ENCODE assay signal across 21 cellular contexts in the genomic region with DNA sequence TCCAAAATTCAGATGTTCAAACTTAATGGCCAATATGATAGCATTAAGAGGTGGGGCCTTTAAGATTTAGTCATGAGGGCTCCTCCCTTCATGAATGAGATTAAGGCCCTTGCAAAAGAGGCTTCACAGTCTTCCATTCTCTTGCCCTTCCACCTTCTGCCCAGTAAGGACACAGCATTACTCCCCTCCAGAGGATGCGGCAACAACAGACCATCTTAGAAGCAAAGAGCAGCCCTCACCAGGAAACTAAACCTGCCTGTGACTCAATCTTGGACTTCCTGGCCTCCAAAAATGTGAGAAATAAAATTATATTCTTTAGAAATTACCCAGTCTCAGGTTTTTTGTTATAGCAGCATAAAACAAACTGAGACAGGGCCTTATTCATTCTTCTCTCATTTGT.
"Had no signal": no experiment of that assay in that cellular context is flagged by ENCODE, and none has a peak within 500 bp of the region (broad histone marks: within the 10 kb centered on the region; RNA-seq: fewer than 3 reads in every experiment).

No MANE protein-coding gene starts in this region.

- H3K9me3 ChIP-seq: colonic mucosa, gastrocnemius medialis, left lung, transverse colon, uterus had no signal

- H3K9me3 Mint-ChIP-seq: activated T-cell treated with anti-CD3 and anti-CD28 coated beads, Interleukin-2, amount 50 U/mL, for 72 hours had no signal

- H3K4me3 ChIP-seq: colonic mucosa, gastrocnemius medialis, left lung, transverse colon, uterus had no signal

- H3K4me1 ChIP-seq: colonic mucosa, uterus had no signal

- H3K4me3 Mint-ChIP-seq: activated B cell treated with CpG ODN at 0.5 μM for 24 hours; activated T-cell treated with anti-CD3 and anti-CD28 coated beads, Interleukin-2, amount 50 U/mL, for 72 hours had no signal

- H3K27me3 Mint-ChIP-seq: activated B cell treated with CpG ODN at 0.5 μM for 24 hours, progenitor cell of endocrine pancreas had no signal

- DNase-seq: activated B cell treated with CpG ODN at 0.5 μM for 24 hours; activated CD4-positive, alpha-beta T cell treated with anti-CD3 and anti-CD28 coated beads for 48 hours; activated effector memory CD4-positive, alpha-beta T cell treated with anti-CD3 and anti-CD28 coated beads, Interleukin-2, amount 50 U/mL, for 16 hours; activated T-cell treated with anti-CD3 and anti-CD28 coated beads, Interleukin-2, amount 50 U/mL, for 72 hours; amniotic stem cell; caudate nucleus; colonic mucosa; gastrocnemius medialis; head of caudate nucleus; left lung; midbrain; occipital lobe; stimulated activated CD4-positive, alpha-beta T cell treated with anti-CD3 and anti-CD28 coated beads, Interleukin-12 subunit alpha, Interleukin-12 subunit beta, amount 100 ng/mL, for 4 hours; stimulated activated CD4-positive, alpha-beta T cell treated with anti-CD3 and anti-CD28 coated beads, Interleukin-1b, Interleukin-23, amount 100 ng/mL, for 48 hours; stimulated activated CD8-positive, alpha-beta memory T cell treated with anti-CD3 and anti-CD28 coated beads, Interleukin-4, amount 100 ng/mL, for 48 hours; stimulated activated naive CD4-positive, alpha-beta T cell treated with Interleukin-2 at 50 U/mL for 16 hours; SW 1271; transverse colon; uterus had no signal

- H3K27ac ChIP-seq: colonic mucosa, gastrocnemius medialis, left lung, transverse colon, uterus had no signal

- H3K27me3 ChIP-seq: colonic mucosa, gastrocnemius medialis, left lung, transverse colon, uterus had no signal

- H3K36me3 ChIP-seq: colonic mucosa, gastrocnemius medialis, left lung, transverse colon, uterus had no signal

- ATAC-seq: activated naive CD4-positive, alpha-beta T cell treated with anti-CD3 and anti-CD28 coated beads, Interleukin-2, amount 50 U/mL, for 72 hours; activated T-cell treated with anti-CD3 and anti-CD28 coated beads, Interleukin-2, amount 50 U/mL, for 72 hours; gastrocnemius medialis; left lung had no signal

- H3K27ac Mint-ChIP-seq: activated naive CD4-positive, alpha-beta T cell treated with anti-CD3 and anti-CD28 coated beads, Interleukin-2, amount 50 U/mL, for 72 hours; activated T-cell treated with anti-CD3 and anti-CD28 coated beads, Interleukin-2, amount 50 U/mL, for 72 hours had no signal
